Comparison of ENCODE assay signal across 25 cellular contexts in genomic region chr1:229086091-229086490, GRCh38.
DNase-seq lines count a peak whose midpoint lies in the region; ATAC-seq and TF ChIP-seq lines count a peak whose summit lies in the region.
"Had no signal": no experiment of that assay in that cellular context is flagged by ENCODE, and none has a peak within 500 bp of the region (broad histone marks: within the 10 kb centered on the region; RNA-seq: fewer than 3 reads in every experiment).

No MANE protein-coding gene starts in this region.

- no peak overlapping the region; the same call in 1 of the 2 replicates for H3K4me2 ChIP-seq in SK-N-SH
- H3K4me2 ChIP-seq: GM23338 had no signal

- H3K79me2 ChIP-seq in SK-N-SH (ENCODE audit: insufficient read depth): no peaks in the 10 kb centered on the region

- POLR2A ChIA-PET in SK-N-SH (lab: Yijun Ruan, JAX): no interaction called here

- no peaks in the 10 kb centered on the region for H4K20me1 ChIP-seq in SK-N-SH (ENCODE audit: insufficient read depth)

- H3F3A ChIP-seq in SK-N-SH (replicated peaks; ENCODE audit: insufficient read depth): no peaks in the 10 kb centered on the region

- H3K27ac ChIP-seq in SK-N-SH (ENCODE audit: low read depth in 2 of 2, low read length in 1 of 2) (no peak overlapping the region), esophagus muscularis mucosa (replicated peaks in 1 of 4) (peak overlapping the region in 3 of 4 donors; percentile 34 to 64 (median 46)), tibial artery (peak overlapping the region; percentile 74 to 78), adrenal gland (no peak overlapping the region)
- H3K27ac ChIP-seq: 22Rv1 had no signal

- no peak for DNase-seq in SK-N-SH
- DNase-seq in adipocyte (ENCODE audit: low read depth): no peak
- DNase-seq in esophagus muscularis mucosa (ENCODE audit: extremely low spot score): no peak
- no peak for DNase-seq in tibial artery
- no peak for DNase-seq in GOT3 (lab: John Stamatoyannopoulos, UW)
- DNase-seq in adrenal gland: no peak
- no peak for DNase-seq in NCI-H446 treated with DMSO at 0.1 percent for 48 hours (lab: John Stamatoyannopoulos, UW)
- DNase-seq: ACHN, DMS153, DND-41, IMR-90, KG1, NCI-H1092, NCI-H1417 treated with DMSO at 0.1 percent for 48 hours, NCI-H1694 treated with DMSO at 0.1 percent for 48 hours, NCI-H2081 treated with DMSO at 0.1 percent for 48 hours, NCI-H2171, NCI-H345, NCI-H524, NCI-H774, SIG-M5 had no signal

- 0 out of 2 replicates have a peak, but pooled peaks cover 4% of the 10 kb centered on the region for H3K9me3 ChIP-seq in SK-N-SH
- H3K9me3 ChIP-seq in adipocyte (ENCODE audit: control insufficient read depth, low read length): peaks cover 34% of the 10 kb centered on the region
- H3K9me3 ChIP-seq in esophagus muscularis mucosa: peaks cover 0 to 15% (median 11%) of the 10 kb centered on the region in 4 donors
- peaks cover 0 to 23% (median 0%) of the 10 kb centered on the region in 3 donors for H3K9me3 ChIP-seq in tibial artery
- peaks cover 0 to 7% (median 0%) of the 10 kb centered on the region in 3 donors for H3K9me3 ChIP-seq in adrenal gland (replicated peaks in 1 of 3)

- CTCF ChIA-PET in SK-N-SH (lab: Yijun Ruan, JAX): no interaction called here

- TF ChIP-seq EP300 in SK-N-SH (IDR thresholded peaks at IDR 0.05; ENCODE audit: borderline replicate concordance in 1 of 2, low read depth in 1 of 2, low read length in 1 of 2) (no peak), esophagus muscularis mucosa (IDR thresholded peaks at IDR 0.05) (no peak)

- H3K9ac ChIP-seq in SK-N-SH (no peak overlapping the region), adipocyte (ENCODE audit: low read length) (peak overlapping the region; percentile 31)

- ATAC-seq in SK-N-SH treated with all-trans-retinoic acid at 6 μM for 48 hours: 0 out of 3 replicates have a peak, but pooled peaks have one; percentile 32
- ATAC-seq: GM23338 had no signal

- TF ChIP-seq RAD21 in SK-N-SH (IDR thresholded peaks at IDR 0.05; ENCODE audit: low read length): no peak

- intact Hi-C loops in esophagus muscularis mucosa (cut with DNase I): no loop called here
- intact Hi-C loops in tibial artery (cut with DNase I; ENCODE audit: low total_unique reads): no loop called here
- intact Hi-C loops in adrenal gland (cut with DNase I): no loop called here

- H3K27me3 ChIP-seq in SK-N-SH (ENCODE audit: insufficient read depth) (no peaks in the 10 kb centered on the region), adipocyte (replicated peaks; ENCODE audit: control insufficient read depth, insufficient read depth, low read length) (peaks cover 2% of the 10 kb centered on the region), esophagus muscularis mucosa (no peaks in the 10 kb centered on the region), tibial artery (no peaks in the 10 kb centered on the region), adrenal gland (no peaks in the 10 kb centered on the region)

- TF ChIP-seq POLR2A in esophagus muscularis mucosa (IDR thresholded peaks at IDR 0.05; ENCODE audit: low read depth) (no peak), adrenal gland (IDR thresholded peaks at IDR 0.05) (no peak)

- no peaks in the 10 kb centered on the region; a peak in 1 of 4 replicates for H3K4me1 ChIP-seq in SK-N-SH (ENCODE audit: control insufficient read depth in 1 of 2, insufficient read depth in 2 of 2, low read depth in 1 of 2, low read length in 1 of 2)
- H3K4me1 ChIP-seq in adipocyte (ENCODE audit: control insufficient read depth, insufficient read depth, low read length): peaks cover 32% of the 10 kb centered on the region
- H3K4me1 ChIP-seq in esophagus muscularis mucosa: peaks cover 0 to 40% (median 31%) of the 10 kb centered on the region in 4 donors
- H3K4me1 ChIP-seq in tibial artery: peaks cover 0 to 75% (median 33%) of the 10 kb centered on the region in 4 donors
- H3K4me1 ChIP-seq in adrenal gland (replicated peaks in 1 of 2): no peaks in the 10 kb centered on the region
- H3K4me1 ChIP-seq: HAP-1 had no signal

- H3K9me2 ChIP-seq in SK-N-SH: no peaks in the 10 kb centered on the region

- no peak overlapping the region for H2AFZ ChIP-seq in SK-N-SH (ENCODE audit: low read depth)
- H2AFZ ChIP-seq: GM23338 had no signal

- H3K4me3 ChIP-seq in SK-N-SH (ENCODE audit: low read depth in 2 of 2, low read length in 1 of 2) (no peak overlapping the region), adipocyte (ENCODE audit: low read length) (no peak overlapping the region), esophagus muscularis mucosa (no peak overlapping the region), tibial artery (no peak overlapping the region), adrenal gland (no peak overlapping the region)
- H3K4me3 ChIP-seq: GM23338, HAP-1 had no signal

- no peaks in the 10 kb centered on the region for H3K36me3 ChIP-seq in SK-N-SH (replicated peaks in 1 of 2; ENCODE audit: control insufficient read depth in 1 of 2, insufficient read depth in 2 of 2, low read length in 1 of 2)
- H3K36me3 ChIP-seq in adipocyte (ENCODE audit: control insufficient read depth, insufficient read depth, low read length, severe bottlenecking): no peaks in the 10 kb centered on the region
- H3K36me3 ChIP-seq in esophagus muscularis mucosa: no peaks in the 10 kb centered on the region
- H3K36me3 ChIP-seq in tibial artery: no peaks in the 10 kb centered on the region
- no peaks in the 10 kb centered on the region for H3K36me3 ChIP-seq in adrenal gland (replicated peaks in 1 of 2)
- H3K36me3 ChIP-seq: HAP-1 had no signal

- TF ChIP-seq CTCF in SK-N-SH (IDR thresholded peaks at IDR 0.05) (no peak), esophagus muscularis mucosa (IDR thresholded peaks at IDR 0.05) (no peak), tibial artery (IDR thresholded peaks at IDR 0.05) (no peak), adrenal gland (IDR thresholded peaks at IDR 0.05) (no peak)

TF ChIP-seq in SK-N-SH treated with all-trans-retinoic acid at 6 μM for 48 hours, 23 proteins besides CTCF, POLR2A, EP300 and RAD21:
- TF ChIP-seq PPARA (CRISPR knock-in tag; IDR thresholded peaks at IDR 0.05; ENCODE audit: borderline replicate concordance) (no peak), ZFP3 (CRISPR knock-in tag; IDR thresholded peaks at IDR 0.05) (no peak), TCF4 (CRISPR knock-in tag; IDR thresholded peaks at IDR 0.05; ENCODE audit: borderline replicate concordance) (no peak)
TF ChIP-seq in SK-N-SH treated with all-trans-retinoic acid at 6 μM for 48 hours: peak in this region for 0.

TF ChIP-seq in SK-N-SH, 30 proteins besides CTCF, POLR2A, EP300 and RAD21 (continues in another document):
- TF ChIP-seq NFIC (IDR thresholded peaks at IDR 0.05; ENCODE audit: borderline replicate concordance): no peak
- no peak for TF ChIP-seq REST (IDR thresholded peaks at IDR 0.05; ENCODE audit: low read depth, low read length)
- TF ChIP-seq, protein P1, sequence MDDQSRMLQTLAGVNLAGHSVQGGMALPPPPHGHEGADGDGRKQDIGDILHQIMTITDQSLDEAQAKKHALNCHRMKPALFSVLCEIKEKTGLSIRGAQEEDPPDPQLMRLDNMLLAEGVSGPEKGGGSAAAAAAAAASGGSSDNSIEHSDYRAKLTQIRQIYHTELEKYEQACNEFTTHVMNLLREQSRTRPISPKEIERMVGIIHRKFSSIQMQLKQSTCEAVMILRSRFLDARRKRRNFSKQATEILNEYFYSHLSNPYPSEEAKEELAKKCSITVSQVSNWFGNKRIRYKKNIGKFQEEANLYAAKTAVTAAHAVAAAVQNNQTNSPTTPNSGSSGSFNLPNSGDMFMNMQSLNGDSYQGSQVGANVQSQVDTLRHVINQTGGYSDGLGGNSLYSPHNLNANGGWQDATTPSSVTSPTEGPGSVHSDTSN (IDR thresholded peaks at IDR 0.05): no peak
- no peak for TF ChIP-seq RCOR1 (IDR thresholded peaks at IDR 0.05; ENCODE audit: low read length)
- no peak for TF ChIP-seq MAX (IDR thresholded peaks at IDR 0.05; ENCODE audit: low read depth)
- TF ChIP-seq POLR2AphosphoS5 (IDR thresholded peaks at IDR 0.05; ENCODE audit: low read depth, low read length): no peak
- TF ChIP-seq TAF1 (IDR thresholded peaks at IDR 0.05; ENCODE audit: borderline replicate concordance, low read depth, low read length): no peak
- no peak for TF ChIP-seq FOXM1 (IDR thresholded peaks at IDR 0.05; ENCODE audit: low read depth)
- TF ChIP-seq GABPA (IDR thresholded peaks at IDR 0.05; ENCODE audit: low read depth): no peak
- no peak for TF ChIP-seq EZH2phosphoT487 (IDR thresholded peaks at IDR 0.05; ENCODE audit: borderline replicate concordance, low read depth)
- TF ChIP-seq TCF12 (IDR thresholded peaks at IDR 0.05): no peak

Comparison
In these comparisons a context has a peak if more than half of its experiments do, and no peak if none do; other contexts are left out.
1. H3K27ac ChIP-seq: peak in esophagus muscularis mucosa (3 of 4) and tibial artery (2 of 2); none in SK-N-SH (0 of 2) and adrenal gland (0 of 5).